ENCODE assay signal across 1 cellular context in the genomic region with DNA sequence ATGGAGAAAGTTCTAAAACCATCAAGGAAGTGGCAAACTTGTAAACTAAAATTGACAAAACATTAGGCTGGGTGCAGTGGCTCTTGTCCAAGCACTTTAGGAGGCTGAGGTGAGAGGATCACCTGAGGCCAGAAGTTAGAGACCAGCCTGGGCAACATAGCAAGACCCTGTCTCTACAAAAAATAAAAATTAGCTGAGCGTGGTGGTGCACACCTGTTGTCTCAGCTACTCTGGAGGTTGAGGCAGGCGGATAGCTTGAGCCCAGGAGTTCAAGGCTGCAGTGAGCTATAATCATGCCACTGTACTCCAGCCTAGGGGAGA.
TF ChIP-seq lines count a peak whose summit lies in the region.

No MANE protein-coding gene starts in this region.

TF ChIP-seq in H1, 55 proteins besides CTCF, POLR2A, EP300 and RAD21:
- TF ChIP-seq KDM1A (IDR thresholded peaks at IDR 0.05; ENCODE audit: borderline replicate concordance, low read length) (peak; percentile 79), TAF7 (optimal IDR thresholded peaks at IDR 0.05; ENCODE audit: borderline replicate concordance, low read depth, low read length) (no peak), CHD2 (IDR thresholded peaks at IDR 0.05; ENCODE audit: low read length) (no peak), HDAC2 (IDR thresholded peaks at IDR 0.05; ENCODE audit: borderline replicate concordance in 1 of 2, low read depth in 2 of 2, low read length in 2 of 2) (no peak), BACH1 (IDR thresholded peaks at IDR 0.05; ENCODE audit: low read length) (no peak), SP2 (IDR thresholded peaks at IDR 0.05; ENCODE audit: low read length) (no peak)
TF ChIP-seq in H1: peak in this region for 1.
